ENCODE assay signal across 8 cellular contexts in genomic region chr16:18789850-18790706, GRCh38. TPM values are rescaled to one million over a fixed set of nuclear protein-coding genes. Genes with fewer than 3 reads are reported as not detected.
A peak's percentile ranks its signal among the peaks of the same experiment; 100 is the strongest.
DNase-seq lines count a peak whose midpoint lies in the region; ATAC-seq and TF ChIP-seq lines count a peak whose summit lies in the region.

TSS of gene RPS15A (minus strand) at chr16:18790334. CDS start at chr16:18789113, 1,221 bp downstream.

- H3K79me2 ChIP-seq in PC-3 (ENCODE audit: low read length), result peaks cover 51% of the 10 kb centered on the region

- H2AFZ ChIP-seq in PC-3 (ENCODE audit: low read length), result peak within 1 kb of the TSS; percentile 78

- POLR2A ChIA-PET in PC-3 (lab: Charles Lee; ENCODE audit: unreplicated experiment), result interaction anchor here (1.5 kb wide), 1 partner anchor 11 kb away, joined by 11 read pairs; the partner anchor contains the start of gene ARL6IP1

- no peak; the same call in 1 of the 2 replicates for TF ChIP-seq EP300 in Ishikawa (IDR thresholded peaks at IDR 0.05; ENCODE audit: borderline replicate concordance)

- H3K27me3 ChIP-seq in PC-3 (ENCODE audit: low read length), result no peaks in the 10 kb centered on the region

- intact Hi-C loops in PC-3 (cut with micrococcal nuclease), result loop anchor here (10.0 kb wide), 1 partner anchor 55 kb away; no protein-coding TSS in a partner anchor

- H3K4me1 ChIP-seq in PC-3 (ENCODE audit: insufficient read depth, low read length), result peaks cover 15% of the 10 kb centered on the region

- no peaks in the 10 kb centered on the region for H3K9me3 ChIP-seq in PC-3 (ENCODE audit: low read length)

- H3K27ac ChIP-seq in PC-3 (ENCODE audit: low read length) (peak within 1 kb of the TSS; percentile 42), epithelial cell of prostate (peak within 1 kb of the TSS; percentile 85)

- peaks cover 76% of the 10 kb centered on the region for H3K36me3 ChIP-seq in PC-3 (ENCODE audit: low read depth, low read length)

- peak; percentile 95 for DNase-seq in DMS114 treated with DMSO at 0.1 percent for 48 hours (lab: John Stamatoyannopoulos, UW; ENCODE audit: unreplicated experiment)
- DNase-seq in PC-3, result peak; percentile 94
- DNase-seq in activated T-cell treated with anti-CD3 and anti-CD28 coated beads for 48 hours (ENCODE audit: low read depth), result peak; percentile 88
- DNase-seq in epithelial cell of prostate (ENCODE audit: low read depth, low spot score), result peak; percentile 91
- peak; percentile 97 for DNase-seq in mucosa of gallbladder (ENCODE audit: low spot score)
- peak; percentile 77 to 87 for DNase-seq in stimulated activated CD8-positive, alpha-beta memory T cell treated with anti-CD3 and anti-CD28 coated beads, Interleukin-4, amount 100 ng/mL, for 4 hours (ENCODE audit: low read depth in 2 of 2, low spot score in 1 of 2)

- H3K9ac ChIP-seq in PC-3 (ENCODE audit: low read length), result peak within 1 kb of the TSS; percentile 100

- no peak for TF ChIP-seq RAD21 in Ishikawa (IDR thresholded peaks at IDR 0.05; ENCODE audit: low read depth)

- peaks cover 47% of the 10 kb centered on the region for H4K20me1 ChIP-seq in PC-3 (ENCODE audit: low read length)

- no peaks in the 10 kb centered on the region for H3K9me2 ChIP-seq in PC-3 (replicated peaks; ENCODE audit: low read length)

- H3K4me2 ChIP-seq in PC-3 (ENCODE audit: low read length), result peak within 1 kb of the TSS; percentile 93

- ATAC-seq in GM21576 (IDR thresholded peaks at IDR 0.05; ENCODE audit: unreplicated experiment) (peak; percentile 85), PC-3 (peak; percentile 93)

- BruUV-seq in PC-3 (replicated peaks; lab: Mats Ljungman, UMichigan), result no TSS peak

- CTCF ChIA-PET in PC-3 (lab: Charles Lee), result interaction anchor here (1.3 kb wide), 1 partner anchor 11 kb away, joined by 7 read pairs; the partner anchor contains the start of gene ARL6IP1

- TF ChIP-seq CTCF in PC-3 (conservative IDR thresholded peaks at IDR 0.05; ENCODE audit: low read depth, low read length), result no peak

- H3K4me3 ChIP-seq in PC-3 (ENCODE audit: low read length), result peak within 1 kb of the TSS; percentile 99

- peaks cover 8% of the 10 kb centered on the region for H3F3A ChIP-seq in PC-3 (ENCODE audit: low read length, unreplicated experiment)

TF ChIP-seq in Ishikawa, 13 proteins besides CTCF, POLR2A, EP300 and RAD21:
- TF ChIP-seq REST (IDR thresholded peaks at IDR 0.05; ENCODE audit: low read depth), result 0 out of 2 replicates have a peak, but pooled peaks have one; percentile 27
- no peak for TF ChIP-seq USF1 (IDR thresholded peaks at IDR 0.05)
- peak; percentile 98 for TF ChIP-seq TAF1 (IDR thresholded peaks at IDR 0.05; ENCODE audit: low read depth)
- peak; percentile 35; the same call in 1 of the 2 replicates for TF ChIP-seq TCF12 (IDR thresholded peaks at IDR 0.05; ENCODE audit: low read depth)
- no peak for TF ChIP-seq CREB1 (IDR thresholded peaks at IDR 0.05; ENCODE audit: low read depth)
- TF ChIP-seq TEAD4 (IDR thresholded peaks at IDR 0.05), result no peak
- peak; percentile 96 for TF ChIP-seq YY1 (IDR thresholded peaks at IDR 0.05; ENCODE audit: low read depth)
- peak; percentile 96 for TF ChIP-seq MAX (IDR thresholded peaks at IDR 0.05)
- TF ChIP-seq FOXM1 (IDR thresholded peaks at IDR 0.05; ENCODE audit: borderline replicate concordance, low read depth), result peak; percentile 40; the same call in 1 of the 2 replicates

RNA-seq across cellular contexts. Expression of gene RPS15A, which starts in this region (rescaled TPM):
- total RNA-seq in PC-3 (2014; rRNA removed) (704 and 1,198 TPM in 2 replicates), mucosa of gallbladder (899 TPM)

Comparison
In these comparisons a context has a peak if more than half of its experiments do, and no peak if none do; other contexts are left out.
1. Peak in every context shown above with its lines: DNase-seq, ATAC-seq, H3K4me3 ChIP-seq and H3K27ac ChIP-seq.